In genomic region chr10:87500646-87501048, GRCh38 we compare ENCODE assay signal across 1 cellular context.
TF ChIP-seq lines count a peak whose summit lies in the region.

No MANE protein-coding gene starts in this region.

TF ChIP-seq in HepG2, 621 proteins besides CTCF, POLR2A, EP300 and RAD21 (continued from another document):
- peak; percentile 52; the same call in 1 of the 2 replicates for TF ChIP-seq MTA1 (CRISPR knock-in tag; IDR thresholded peaks at IDR 0.05; ENCODE audit: borderline replicate concordance)
- peak; percentile 81; the same call in 1 of the 2 replicates for TF ChIP-seq ZNF580 (CRISPR knock-in tag; IDR thresholded peaks at IDR 0.05; ENCODE audit: borderline replicate concordance, low read depth)
- TF ChIP-seq SALL2 (CRISPR knock-in tag; IDR thresholded peaks at IDR 0.05): 0 out of 2 replicates have a peak, but pooled peaks have one; percentile 44
- TF ChIP-seq ZMYM2 (CRISPR knock-in tag; IDR thresholded peaks at IDR 0.05): peak; percentile 79; the same call in 1 of the 2 replicates
- TF ChIP-seq ZNF850 (CRISPR knock-in tag; conservative IDR thresholded peaks at IDR 0.05): no peak
- no peak for TF ChIP-seq ZNF687 (CRISPR knock-in tag; IDR thresholded peaks at IDR 0.05)
- TF ChIP-seq ZNF615 (CRISPR knock-in tag; IDR thresholded peaks at IDR 0.05; ENCODE audit: borderline replicate concordance): no peak
- no peak for TF ChIP-seq ZNF446 (CRISPR knock-in tag; IDR thresholded peaks at IDR 0.05)
- TF ChIP-seq CENPBD1 (CRISPR knock-in tag; IDR thresholded peaks at IDR 0.05; ENCODE audit: borderline replicate concordance, low read depth): no peak
- TF ChIP-seq ZBTB33 (CRISPR knock-in tag; IDR thresholded peaks at IDR 0.05): peak; percentile 67; the same call in 1 of the 2 replicates
- TF ChIP-seq ZNF414 (CRISPR knock-in tag; IDR thresholded peaks at IDR 0.05): no peak; the same call in 1 of the 2 replicates
- TF ChIP-seq ZNF432 (CRISPR knock-in tag; IDR thresholded peaks at IDR 0.05; ENCODE audit: borderline replicate concordance): no peak
- TF ChIP-seq HES4 (CRISPR knock-in tag; IDR thresholded peaks at IDR 0.05; ENCODE audit: borderline replicate concordance): no peak
- no peak for TF ChIP-seq RARG (CRISPR knock-in tag; IDR thresholded peaks at IDR 0.05; ENCODE audit: low read depth)
- TF ChIP-seq ZSCAN20 (CRISPR knock-in tag; IDR thresholded peaks at IDR 0.05; ENCODE audit: borderline replicate concordance): no peak
- peak; percentile 98 for TF ChIP-seq TCF7 (IDR thresholded peaks at IDR 0.05; ENCODE audit: low read depth)
- TF ChIP-seq ZNF577 (CRISPR knock-in tag; IDR thresholded peaks at IDR 0.05; ENCODE audit: borderline replicate concordance, low read depth): no peak
- no peak for TF ChIP-seq CAMTA2 (CRISPR knock-in tag; IDR thresholded peaks at IDR 0.05; ENCODE audit: borderline replicate concordance)
- TF ChIP-seq ZFP90 (CRISPR knock-in tag; IDR thresholded peaks at IDR 0.05; ENCODE audit: borderline replicate concordance): no peak
- TF ChIP-seq ZNF780A (CRISPR knock-in tag; IDR thresholded peaks at IDR 0.05): peak; percentile 90
- no peak for TF ChIP-seq NFATC3 (CRISPR knock-in tag; IDR thresholded peaks at IDR 0.05)
- TF ChIP-seq ELF1 (CRISPR knock-in tag; IDR thresholded peaks at IDR 0.05): peak; percentile 38; the same call in 1 of the 2 replicates
- TF ChIP-seq ZZZ3 (CRISPR knock-in tag; IDR thresholded peaks at IDR 0.05; ENCODE audit: borderline replicate concordance): no peak
- TF ChIP-seq PAF1 (CRISPR knock-in tag; IDR thresholded peaks at IDR 0.05): no peak
- peak; percentile 97 for TF ChIP-seq ATF3 (CRISPR knock-in tag; IDR thresholded peaks at IDR 0.05)
- TF ChIP-seq TBX2 (CRISPR knock-in tag; IDR thresholded peaks at IDR 0.05; ENCODE audit: borderline replicate concordance): peak; percentile 89
- peak; percentile 95; the same call in 1 of the 2 replicates for TF ChIP-seq ZBTB20 (CRISPR knock-in tag; IDR thresholded peaks at IDR 0.05; ENCODE audit: borderline replicate concordance, low read depth)
- TF ChIP-seq ZNF552 (CRISPR knock-in tag; IDR thresholded peaks at IDR 0.05; ENCODE audit: borderline replicate concordance): no peak
- peak; percentile 88 for TF ChIP-seq HMGXB3 (CRISPR knock-in tag; IDR thresholded peaks at IDR 0.05; ENCODE audit: borderline replicate concordance)
- peak; percentile 64; the same call in 1 of the 2 replicates for TF ChIP-seq HOXD1 (CRISPR knock-in tag; IDR thresholded peaks at IDR 0.05)
- TF ChIP-seq WIZ (CRISPR knock-in tag; IDR thresholded peaks at IDR 0.05): no peak
- TF ChIP-seq PHF8 (CRISPR knock-in tag; IDR thresholded peaks at IDR 0.05): peak; percentile 50; the same call in 1 of the 2 replicates
- TF ChIP-seq ZNF570 (CRISPR knock-in tag; IDR thresholded peaks at IDR 0.05; ENCODE audit: borderline replicate concordance): no peak
- TF ChIP-seq ZNF101 (CRISPR knock-in tag; IDR thresholded peaks at IDR 0.05; ENCODE audit: borderline replicate concordance, low read depth): no peak
- no peak for TF ChIP-seq RBM22 (optimal IDR thresholded peaks at IDR 0.05; ENCODE audit: low read length)
- peak; percentile 100 for TF ChIP-seq FOXA3 (CRISPR knock-in tag; IDR thresholded peaks at IDR 0.05)
- TF ChIP-seq SIN3B (IDR thresholded peaks at IDR 0.05; ENCODE audit: low read length): no peak; the same call in 1 of the 2 replicates
- TF ChIP-seq RELA (CRISPR knock-in tag; IDR thresholded peaks at IDR 0.05): no peak
- peak; percentile 69; the same call in 1 of the 2 replicates for TF ChIP-seq ZBTB7A (CRISPR knock-in tag; IDR thresholded peaks at IDR 0.05)
- TF ChIP-seq PREB (CRISPR knock-in tag; IDR thresholded peaks at IDR 0.05): no peak
- no peak for TF ChIP-seq SETDB1 (CRISPR knock-in tag; IDR thresholded peaks at IDR 0.05; ENCODE audit: borderline replicate concordance)
- TF ChIP-seq BRF2 (CRISPR knock-in tag; IDR thresholded peaks at IDR 0.05): peak; percentile 90
- TF ChIP-seq GFI1 (CRISPR knock-in tag; IDR thresholded peaks at IDR 0.05; ENCODE audit: borderline replicate concordance): peak; percentile 75
- TF ChIP-seq ZNF232 (CRISPR knock-in tag; IDR thresholded peaks at IDR 0.05; ENCODE audit: borderline replicate concordance): peak; percentile 90; the same call in 1 of the 2 replicates
- TF ChIP-seq ZNF724P (CRISPR knock-in tag; IDR thresholded peaks at IDR 0.05; ENCODE audit: borderline replicate concordance): no peak
- TF ChIP-seq ZFP37 (CRISPR knock-in tag; IDR thresholded peaks at IDR 0.05; ENCODE audit: borderline replicate concordance): peak; percentile 34; the same call in 1 of the 2 replicates
- TF ChIP-seq TBX3 (IDR thresholded peaks at IDR 0.05; ENCODE audit: borderline replicate concordance): peak; percentile 80; the same call in 1 of the 2 replicates
- TF ChIP-seq ZNF251 (CRISPR knock-in tag; IDR thresholded peaks at IDR 0.05): no peak
- TF ChIP-seq ZNF34 (CRISPR knock-in tag; IDR thresholded peaks at IDR 0.05; ENCODE audit: borderline replicate concordance): no peak
- TF ChIP-seq PHF20 (CRISPR knock-in tag; IDR thresholded peaks at IDR 0.05): no peak
- no peak for TF ChIP-seq MXD1 (CRISPR knock-in tag; IDR thresholded peaks at IDR 0.05)
- TF ChIP-seq ZNF543 (CRISPR knock-in tag; IDR thresholded peaks at IDR 0.05): no peak
- TF ChIP-seq ARNT2 (CRISPR knock-in tag; IDR thresholded peaks at IDR 0.05; ENCODE audit: low read depth): peak; percentile 67; the same call in 1 of the 2 replicates
- TF ChIP-seq KDM1A (CRISPR knock-in tag; IDR thresholded peaks at IDR 0.05): peak; percentile 62; the same call in 1 of the 2 replicates
- peak; percentile 87; the same call in 1 of the 2 replicates for TF ChIP-seq SMYD3 (CRISPR knock-in tag; IDR thresholded peaks at IDR 0.05)
